In the genomic region with DNA sequence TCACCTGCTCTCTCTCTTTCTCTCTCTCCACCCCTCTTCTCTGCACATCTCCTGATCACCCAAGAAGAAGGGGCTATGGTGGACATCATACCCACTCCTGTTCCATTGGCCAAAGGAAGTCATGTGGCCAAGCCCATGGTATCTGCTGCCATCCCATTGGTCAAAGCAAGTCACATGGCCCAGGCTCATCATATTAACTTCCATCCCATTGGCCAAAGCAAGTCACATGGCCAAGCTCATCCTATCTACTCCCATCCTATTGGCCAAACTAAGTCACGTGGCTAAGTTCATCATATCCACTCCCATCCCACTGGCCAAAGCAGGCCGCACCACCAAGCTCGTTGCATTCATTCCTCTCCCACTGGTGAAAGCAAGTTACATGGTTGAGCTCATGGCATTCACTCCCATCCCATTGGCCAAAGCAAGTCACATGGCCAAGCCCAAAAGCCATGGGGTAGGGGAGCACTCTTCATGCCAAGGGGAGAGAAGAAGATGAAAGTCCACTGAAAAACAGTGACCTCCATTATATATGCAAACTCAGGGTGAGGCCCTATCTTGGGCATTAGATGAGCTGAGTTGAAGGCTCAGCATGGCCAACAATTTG, we compare ENCODE assay signal across 23 cellular contexts. TPM values are rescaled to one million over a fixed set of nuclear protein-coding genes. Genes with fewer than 3 reads are reported as not detected.
DNase-seq lines count a peak whose midpoint lies in the region; ATAC-seq and TF ChIP-seq lines count a peak whose summit lies in the region.
"Had no signal": no experiment of that assay in that cellular context is flagged by ENCODE, and none has a peak within 500 bp of the region (broad histone marks: within the 10 kb centered on the region; RNA-seq: fewer than 3 reads in every experiment).

No MANE protein-coding gene starts in this region.

- peak; percentile 39 for ATAC-seq in activated T-helper 17 cell treated with anti-CD3 and anti-CD28 coated beads, Interleukin-2, amount 50 U/mL, for 72 hours (replicated peaks)
- ATAC-seq in HG03520 (IDR thresholded peaks at IDR 0.05; ENCODE audit: unreplicated experiment) (no peak), GM23338 (no peak), heart right ventricle (no peak)
- ATAC-seq: CD8-positive, alpha-beta T cell; T-cell had no signal

- no peaks in the 10 kb centered on the region for H3K36me3 Mint-ChIP-seq in activated T-helper 17 cell treated with anti-CD3 and anti-CD28 coated beads, Interleukin-2, amount 50 U/mL, for 72 hours (ENCODE audit: low read depth)
- H3K36me3 Mint-ChIP-seq in GM23338 (ENCODE audit: low read depth) = no peaks in the 10 kb centered on the region

- TF ChIP-seq EP300 in Ishikawa (IDR thresholded peaks at IDR 0.05; ENCODE audit: borderline replicate concordance) = no peak

- WGBS in heart right ventricle, 2 donors = 95% methylated on average over 3 of the region's 3 CpGs

- intact Hi-C loops in heart right ventricle (cut with DNase I) = loop anchor here in 1 of 10 donors (10.0 kb wide), 1 partner anchor 397 kb away; no protein-coding TSS in a partner anchor

- H3K9me2 ChIP-seq in GM23338 (ENCODE audit: insufficient read depth) = peaks cover 9% of the 10 kb centered on the region; the same call in 1 of the 2 replicates

- no peak overlapping the region for H3K27ac Mint-ChIP-seq in activated T-helper 17 cell treated with anti-CD3 and anti-CD28 coated beads, Interleukin-2, amount 50 U/mL, for 72 hours
- no peak overlapping the region for H3K27ac Mint-ChIP-seq in GM23338
- H3K27ac Mint-ChIP-seq: CD8-positive, alpha-beta T cell; T-cell had no signal

- no peaks in the 10 kb centered on the region for H3K36me3 ChIP-seq in osteoblast (ENCODE audit: insufficient read depth, low read length)
- no peaks in the 10 kb centered on the region for H3K36me3 ChIP-seq in GM23338 (ENCODE audit: insufficient read depth)
- no peaks in the 10 kb centered on the region for H3K36me3 ChIP-seq in heart right ventricle
- H3K36me3 ChIP-seq: BLaER1 treated with 17β-estradiol and CSF1 and Interleukin-3, amounts not matched to agents 10 nM and 100 nM; MG63; Peyer's patch had no signal

- no peaks in the 10 kb centered on the region for H3K4me1 ChIP-seq in osteoblast (ENCODE audit: insufficient read depth, low read length)
- no peaks in the 10 kb centered on the region for H3K4me1 ChIP-seq in GM23338 (ENCODE audit: insufficient read depth)
- no peaks in the 10 kb centered on the region for H3K4me1 ChIP-seq in heart right ventricle
- H3K4me1 ChIP-seq: Peyer's patch had no signal

- no peaks in the 10 kb centered on the region for H3K27me3 Mint-ChIP-seq in activated T-helper 17 cell treated with anti-CD3 and anti-CD28 coated beads, Interleukin-2, amount 50 U/mL, for 72 hours
- H3K27me3 Mint-ChIP-seq in GM23338 (ENCODE audit: insufficient read depth, low read depth, poor library complexity) = peaks cover 1% of the 10 kb centered on the region
- H3K27me3 Mint-ChIP-seq: T-cell had no signal

- no peaks in the 10 kb centered on the region for H3F3A ChIP-seq in GM23338 (replicated peaks; ENCODE audit: low read depth)

- H3K27me3 ChIP-seq in osteoblast (ENCODE audit: insufficient read depth, low read length) (no peaks in the 10 kb centered on the region), GM23338 (ENCODE audit: insufficient read depth) (no peaks in the 10 kb centered on the region), heart right ventricle (peaks cover 0 to 6% (median 0%) of the 10 kb centered on the region in 7 donors)
- H3K27me3 ChIP-seq: BLaER1 treated with 17β-estradiol and CSF1 and Interleukin-3, amounts not matched to agents 10 nM and 100 nM; MG63; Peyer's patch had no signal

- H3K4me1 Mint-ChIP-seq in activated T-helper 17 cell treated with anti-CD3 and anti-CD28 coated beads, Interleukin-2, amount 50 U/mL, for 72 hours = no peaks in the 10 kb centered on the region
- H3K4me1 Mint-ChIP-seq in GM23338 = no peaks in the 10 kb centered on the region
- H3K4me1 Mint-ChIP-seq: T-cell had no signal

- no peak for TF ChIP-seq RAD21 in Ishikawa (IDR thresholded peaks at IDR 0.05; ENCODE audit: low read depth)

- H3K9me3 ChIP-seq in osteoblast (ENCODE audit: low read depth, low read length) (no peaks in the 10 kb centered on the region), heart right ventricle (peaks cover 0 to 3% (median 0%) of the 10 kb centered on the region in 11 donors)
- H3K9me3 ChIP-seq: MG63, Peyer's patch had no signal

- H3K27ac ChIP-seq in osteoblast (ENCODE audit: low read depth, low read length) (no peak overlapping the region), GM23338 (ENCODE audit: low read depth) (no peak overlapping the region), heart right ventricle (no peak overlapping the region)
- H3K27ac ChIP-seq: BLaER1 treated with 17β-estradiol and CSF1 and Interleukin-3, amounts not matched to agents 10 nM and 100 nM; KMS-11; Peyer's patch had no signal

- peak overlapping the region; percentile 11 for H3K4me3 Mint-ChIP-seq in activated T-helper 17 cell treated with anti-CD3 and anti-CD28 coated beads, Interleukin-2, amount 50 U/mL, for 72 hours
- H3K4me3 Mint-ChIP-seq in GM23338 = no peak overlapping the region
- H3K4me3 Mint-ChIP-seq: CD8-positive, alpha-beta T cell; T-cell had no signal

- DNase-seq in activated CD4-positive, alpha-beta T cell treated with anti-CD3 and anti-CD28 coated beads for 48 hours = peak; percentile 13
- DNase-seq in activated CD4-positive, alpha-beta T cell treated with anti-CD3 and anti-CD28 coated beads for 4 hours = no peak
- DNase-seq in osteoblast (ENCODE audit: insufficient read length, low spot score, missing footprints) = peak; percentile 41
- DNase-seq in GM23338 (ENCODE audit: low spot score) = no peak
- DNase-seq in heart right ventricle = no peak
- DNase-seq: CD8-positive, alpha-beta T cell; GOT3; MG63; NCI-H1092; NCI-H1436 treated with DMSO at 0.1 percent for 48 hours; NCI-H2029 treated with DMSO at 0.1 percent for 48 hours; NCI-H2171; NCI-H446; NCI-H526 treated with DMSO at 0.1 percent for 48 hours; NK-92 treated with Interleukin-12 subunit alpha and Interleukin-12 subunit beta, amount 100 ng/mL, for 24 hours; Peyer's patch; T-cell had no signal

- peaks cover 5% of the 10 kb centered on the region for H3K9me3 Mint-ChIP-seq in activated T-helper 17 cell treated with anti-CD3 and anti-CD28 coated beads, Interleukin-2, amount 50 U/mL, for 72 hours
- no peaks in the 10 kb centered on the region; the same call in 1 of the 3 replicates for H3K9me3 Mint-ChIP-seq in GM23338
- H3K9me3 Mint-ChIP-seq: CD8-positive, alpha-beta T cell; T-cell had no signal

- H3K4me3 ChIP-seq in osteoblast (ENCODE audit: insufficient read depth, low read length) (no peak overlapping the region), GM23338 (no peak overlapping the region), heart right ventricle (no peak overlapping the region)
- H3K4me3 ChIP-seq: BLaER1 treated with 17β-estradiol and CSF1 and Interleukin-3, amounts not matched to agents 10 nM and 100 nM; MG63; Peyer's patch had no signal

- H3K79me2 ChIP-seq in osteoblast (ENCODE audit: insufficient read depth, low read length) (no peaks in the 10 kb centered on the region), GM23338 (replicated peaks; ENCODE audit: insufficient read depth) (no peaks in the 10 kb centered on the region)

- TF ChIP-seq CTCF in osteoblast (IDR thresholded peaks at IDR 0.05; ENCODE audit: extremely low read depth, low read depth, low read length) = no peak
- no peak for TF ChIP-seq CTCF in GM23338 (conservative IDR thresholded peaks at IDR 0.05; ENCODE audit: low read depth in 2 of 2)
- TF ChIP-seq CTCF in heart right ventricle (IDR thresholded peaks at IDR 0.05) = no peak

- no peak overlapping the region for H3K4me2 ChIP-seq in osteoblast (ENCODE audit: insufficient read depth, low read length)
- no peak overlapping the region for H3K4me2 ChIP-seq in GM23338
- H3K4me2 ChIP-seq: BLaER1 treated with 17β-estradiol and CSF1 and Interleukin-3, amounts not matched to agents 10 nM and 100 nM; KMS-11 had no signal

- H4K20me1 ChIP-seq in osteoblast (ENCODE audit: insufficient read depth, low read length) (no peaks in the 10 kb centered on the region), GM23338 (replicated peaks; ENCODE audit: insufficient read depth) (no peaks in the 10 kb centered on the region)
- H4K20me1 ChIP-seq: BLaER1 treated with 17β-estradiol and CSF1 and Interleukin-3, amounts not matched to agents 10 nM and 100 nM had no signal

- H2AFZ ChIP-seq in osteoblast (ENCODE audit: low read length) (no peak overlapping the region), GM23338 (no peak overlapping the region)

TF ChIP-seq in Ishikawa, 13 proteins besides CTCF, POLR2A, EP300 and RAD21:
- TF ChIP-seq NFIC (IDR thresholded peaks at IDR 0.05) (no peak), YY1 (IDR thresholded peaks at IDR 0.05; ENCODE audit: low read depth) (no peak), USF1 (IDR thresholded peaks at IDR 0.05) (peak; percentile 77)
TF ChIP-seq in Ishikawa: peak in this region for 1.

TF ChIP-seq in GM23338, 12 proteins besides CTCF, POLR2A, EP300 and RAD21 (continues in another document):
- TF ChIP-seq POLR2AphosphoS5 (IDR thresholded peaks at IDR 0.05; ENCODE audit: low read depth) (no peak), EZH2phosphoT487 (IDR thresholded peaks at IDR 0.05; ENCODE audit: unreplicated experiment) (no peak), ZNF114 (CRISPR knock-in tag; IDR thresholded peaks at IDR 0.05) (no peak), JUNB (IDR thresholded peaks at IDR 0.05; ENCODE audit: unreplicated experiment) (no peak), ETS1 (IDR thresholded peaks at IDR 0.05) (no peak)

RNA-seq across cellular contexts. Expression of gene SNX20, which starts 29.2 kb away (rescaled TPM):
- total RNA-seq in activated T-helper 17 cell treated with anti-CD3 and anti-CD28 coated beads, Interleukin-2, amount 50 U/mL, for 72 hours = 10 to 100 TPM; 53.9 to 96.9 TPM
- not detected in 2 replicates for total RNA-seq in osteoblast
- total RNA-seq in GM23338 (2014; rRNA removed; shearing (Covaris generic)) = not detected in 2 replicates
- polyA plus RNA-seq in GM23338 (2016; fragmentation: Nextera tagmentation; extraction: Ambion mirVana) = not detected in 2 replicates
- total RNA-seq in heart right ventricle = 1 to 10 TPM in 3 of 10 donors, under 1 TPM in 7; 0.08 to 7.1 (median 0.70) TPM
- under 1 TPM; 0.32 to 0.59 TPM for polyA plus RNA-seq in heart right ventricle
- total RNA-seq: SK-MEL-5 had no signal

RNA-seq across cellular contexts. Expression of gene NOD2, which starts 41.5 kb away (rescaled TPM):
- total RNA-seq in activated T-helper 17 cell treated with anti-CD3 and anti-CD28 coated beads, Interleukin-2, amount 50 U/mL, for 72 hours = 10 to 100 TPM in 1 of 2 donors, 1 to 10 TPM in 1; 7.6 to 28.4 TPM
- total RNA-seq in osteoblast = under 0.01 and 0.29 TPM in 2 replicates
- total RNA-seq in GM23338 (2014; rRNA removed; shearing (Covaris generic)) = 0.66 and 3.3 TPM in 2 replicates
- polyA plus RNA-seq in GM23338 (2016; fragmentation: Nextera tagmentation; extraction: Ambion mirVana) = 0.12 and 0.27 TPM in 2 replicates
- 1 to 10 TPM in 4 of 10 donors, under 1 TPM in 6; 0.13 to 4.9 (median 0.48) TPM for total RNA-seq in heart right ventricle
- under 1 TPM; 0.36 to 0.73 TPM for polyA plus RNA-seq in heart right ventricle
- total RNA-seq: SK-MEL-5 had no signal

Comparison
In these comparisons a context has a peak if more than half of its experiments do, and no peak if none do; other contexts are left out.
1. DNase-seq: peak in activated CD4-positive, alpha-beta T cell treated with anti-CD3 and anti-CD28 coated beads for 48 hours (single experiment) and osteoblast (single experiment); none in activated CD4-positive, alpha-beta T cell treated with anti-CD3 and anti-CD28 coated beads for 4 hours (0 of 2), GM23338 (single experiment) and heart right ventricle (0 of 2).
2. RNA of gene SNX20, which starts 29.2 kb away (total RNA-seq): 53.9 to 96.9 TPM in activated T-helper 17 cell treated with anti-CD3 and anti-CD28 coated beads, Interleukin-2, amount 50 U/mL, for 72 hours; 0.08 to 7.1 TPM in heart right ventricle, not detected in osteoblast and not detected in GM23338; every median in the first group is over 4 times any median in the second.